8 cellular contexts compared by ENCODE assay signal in genomic region chr17:33964344-33964979, GRCh38.
DNase-seq lines count a peak whose midpoint lies in the region; ATAC-seq and TF ChIP-seq lines count a peak whose summit lies in the region.

No MANE protein-coding gene starts in this region.

- no peaks in the 10 kb centered on the region for H3K27me3 ChIP-seq in CD4-positive, alpha-beta T cell (ENCODE audit: control insufficient read depth, insufficient read depth, low read length)

- H3K9me3 Mint-ChIP-seq in CD4-positive, alpha-beta T cell: peaks cover 2% of the 10 kb centered on the region
- H3K9me3 Mint-ChIP-seq in naive B cell: peaks cover 0 to 9% (median 5%) of the 10 kb centered on the region in 7 donors

- no peak for DNase-seq in CD4-positive, alpha-beta T cell
- peak; percentile 86 for DNase-seq in OCI-M1 (lab: John Stamatoyannopoulos, UW)
- peak; percentile 52 for DNase-seq in naive B cell
- DNase-seq in SHP77 treated with DMSO at 0.1 percent for 48 hours (lab: John Stamatoyannopoulos, UW): no peak
- DNase-seq in NCI-H1436 (lab: John Stamatoyannopoulos, UW): no peak
- no peak for DNase-seq in stimulated activated CD4-positive, alpha-beta T cell treated with anti-CD3 and anti-CD28 coated beads, Interleukin-2, amount 100 ng/mL, for 24 hours

- H3K27ac ChIP-seq in CD4-positive, alpha-beta T cell (ENCODE audit: low read depth, low read length): no peak overlapping the region

- peak overlapping the region; percentile 52 for H3K4me3 Mint-ChIP-seq in CD4-positive, alpha-beta T cell
- H3K4me3 Mint-ChIP-seq in naive B cell: peak overlapping the region in 5 of 8 donors; percentile 5 to 65 (median 38)

- H3K27me3 Mint-ChIP-seq in CD4-positive, alpha-beta T cell: peaks cover 6% of the 10 kb centered on the region
- H3K27me3 Mint-ChIP-seq in naive B cell: peaks cover 9 to 30% (median 21%) of the 10 kb centered on the region in 3 donors

- H3K27ac Mint-ChIP-seq in CD4-positive, alpha-beta T cell: no peak overlapping the region
- peak overlapping the region; percentile 22 to 78 (median 64) for H3K27ac Mint-ChIP-seq in naive B cell

- TF ChIP-seq CTCF in CD4-positive, alpha-beta T cell (IDR thresholded peaks at IDR 0.05): no peak

- intact Hi-C loops in CD4-positive, alpha-beta T cell (cut with DNase I, micrococcal nuclease): no loop called here

- no peaks in the 10 kb centered on the region for H3K36me3 Mint-ChIP-seq in CD4-positive, alpha-beta T cell (ENCODE audit: low read depth)
- peaks cover 0 to 5% of the 10 kb centered on the region in 2 donors for H3K36me3 Mint-ChIP-seq in naive B cell

- H3K9me3 ChIP-seq in CD4-positive, alpha-beta T cell (ENCODE audit: control insufficient read depth, low read length): no peaks in the 10 kb centered on the region

- ATAC-seq in CD4-positive, alpha-beta T cell (ENCODE audit: poor library complexity): peak; percentile 32
- peak; percentile 55 for ATAC-seq in GM18873 (IDR thresholded peaks at IDR 0.05; ENCODE audit: low FRiP score, unreplicated experiment)
- ATAC-seq in HG03025 (IDR thresholded peaks at IDR 0.05; ENCODE audit: low FRiP score, unreplicated experiment): peak; percentile 68
- peak; percentile 93 to 95 for ATAC-seq in naive B cell (ENCODE audit: low read depth in 2 of 2)

- POLR2A ChIA-PET in CD4-positive, alpha-beta T cell (lab: Charles Lee): no interaction called here

- CTCF ChIA-PET in CD4-positive, alpha-beta T cell (lab: Charles Lee): no interaction called here

- peaks cover 33% of the 10 kb centered on the region for H3K4me1 Mint-ChIP-seq in CD4-positive, alpha-beta T cell (ENCODE audit: low read depth)
- H3K4me1 Mint-ChIP-seq in naive B cell: peaks cover 18 to 44% (median 40%) of the 10 kb centered on the region in 3 donors

Comparison
In these comparisons a context has a peak if more than half of its experiments do, and no peak if none do; other contexts are left out.
1. ATAC-seq: peak in every context shown above with its lines; median percentile 94 in naive B cell; 68 in HG03025; 55 in GM18873; 32 in CD4-positive, alpha-beta T cell.
2. DNase-seq: peak in OCI-M1 (single experiment) and naive B cell (single experiment); none in CD4-positive, alpha-beta T cell (0 of 10), SHP77 treated with DMSO at 0.1 percent for 48 hours (single experiment), NCI-H1436 (single experiment) and stimulated activated CD4-positive, alpha-beta T cell treated with anti-CD3 and anti-CD28 coated beads, Interleukin-2, amount 100 ng/mL, for 24 hours (0 of 2).